Comparison of ENCODE assay signal across 29 cellular contexts in genomic region chr9:131048332-131048731, GRCh38. TPM values are rescaled to one million over a fixed set of nuclear protein-coding genes. Genes with fewer than 3 reads are reported as not detected.
"Had no signal": no experiment of that assay in that cellular context is flagged by ENCODE, and none has a peak within 500 bp of the region (broad histone marks: within the 10 kb centered on the region; RNA-seq: fewer than 3 reads in every experiment).

No MANE protein-coding gene starts in this region.

- DNase-seq: dermis blood vessel endothelial cell; effector memory CD4-positive, alpha-beta T cell; erythroblast; esophagus squamous epithelium; foreskin melanocyte; glutamatergic neuron; heart right ventricle; hippocampal formation; left colon; left ventricle myocardium superior; naive B cell; nucleus accumbens; ovary; posterior cingulate gyrus; right lobe of liver; small intestine; stimulated activated CD4-positive, alpha-beta T cell treated with anti-CD3 and anti-CD28 coated beads, Interleukin-15, amount 100 ng/mL, for 24 hours; stimulated activated CD4-positive, alpha-beta T cell treated with anti-CD3 and anti-CD28 coated beads, Interleukin-2, amount 100 ng/mL, for 48 hours; stimulated activated naive CD4-positive, alpha-beta T cell; stimulated activated naive CD8-positive, alpha-beta T cell treated with anti-CD3 and anti-CD28 coated beads, Interleukin-15, amount 100 ng/mL, for 72 hours; transverse colon; upper lobe of right lung; uterus had no signal

- H3K4me3 ChIP-seq: coronary artery, esophagus squamous epithelium, heart right ventricle, lung, neural progenitor cell, ovary, right lobe of liver, suprapubic skin, transverse colon, upper lobe of right lung, uterus had no signal

- H3K9me3 ChIP-seq: esophagus squamous epithelium, heart right ventricle, ovary, right lobe of liver, suprapubic skin, transverse colon, upper lobe of right lung, uterus had no signal

- H3K36me3 ChIP-seq: esophagus squamous epithelium, heart right ventricle, neural progenitor cell, ovary, right lobe of liver, suprapubic skin, transverse colon, upper lobe of right lung, uterus had no signal

- ATAC-seq: heart right ventricle; left colon; left ventricle myocardium superior; natural killer cell treated with Interleukin-12 subunit alpha and Interleukin-12 subunit beta and Interleukin-15 and Interleukin-18, amount 100 ng/mL, for 72 hours; right lobe of liver; stimulated activated naive CD8-positive, alpha-beta T cell treated with anti-CD3 and anti-CD28 coated beads, Interleukin-15, amount 100 ng/mL, for 72 hours; upper lobe of right lung had no signal

- H3K27ac ChIP-seq: coronary artery, esophagus squamous epithelium, heart right ventricle, neural progenitor cell, ovary, right lobe of liver, suprapubic skin, transverse colon, upper lobe of right lung, uterus had no signal

- H3K4me1 ChIP-seq: neural progenitor cell, right lobe of liver, upper lobe of right lung, uterus had no signal

- H3K27me3 ChIP-seq: neural progenitor cell, ovary, right lobe of liver, suprapubic skin, upper lobe of right lung, uterus had no signal

RNA-seq across cellular contexts. Expression of gene LAMC3, which starts 39.4 kb away (rescaled TPM):
- total RNA-seq: natural killer cell treated with Interleukin-12 subunit alpha and Interleukin-12 subunit beta and Interleukin-15 and Interleukin-18, amount 100 ng/mL, for 72 hours; pulmonary artery endothelial cell had no signal

RNA-seq across cellular contexts. Expression of gene AIF1L, which starts 48.0 kb away (rescaled TPM):
- total RNA-seq: natural killer cell treated with Interleukin-12 subunit alpha and Interleukin-12 subunit beta and Interleukin-15 and Interleukin-18, amount 100 ng/mL, for 72 hours had no signal
